Comparison of ENCODE assay signal across 1 cellular context in genomic region chr5:14406554-14406849, GRCh38.
TF ChIP-seq lines count a peak whose summit lies in the region.

No MANE protein-coding gene starts in this region.

TF ChIP-seq in K562, 482 proteins besides CTCF, POLR2A, EP300 and RAD21 (continued from another document):
- TF ChIP-seq ARID1B (IDR thresholded peaks at IDR 0.05) = 0 out of 2 replicates have a peak, but pooled peaks have one; percentile 11
- no peak for TF ChIP-seq HMGN3 (IDR thresholded peaks at IDR 0.05; ENCODE audit: borderline replicate concordance, extremely low read depth, insufficient read length, low read depth, low read length)
- peak; percentile 18; the same call in 1 of the 2 replicates for TF ChIP-seq CBFA2T3 (IDR thresholded peaks at IDR 0.05)
